In genomic region chr15:73940061-73940981, GRCh38 we compare ENCODE assay signal across 18 cellular contexts. TPM values are rescaled to one million over a fixed set of nuclear protein-coding genes. Genes with fewer than 3 reads are reported as not detected.
DNase-seq lines count a peak whose midpoint lies in the region; ATAC-seq and TF ChIP-seq lines count a peak whose summit lies in the region.
"Had no signal": no experiment of that assay in that cellular context is flagged by ENCODE, and none has a peak within 500 bp of the region (broad histone marks: within the 10 kb centered on the region; RNA-seq: fewer than 3 reads in every experiment).

No MANE protein-coding gene starts in this region.

- H3K4me1 ChIP-seq in esophagus squamous epithelium = peaks cover 11 to 64% (median 40%) of the 10 kb centered on the region in 3 donors
- H3K4me1 ChIP-seq in neural progenitor cell = peaks cover 33% of the 10 kb centered on the region

- H3K27me3 Mint-ChIP-seq in neural progenitor cell (ENCODE audit: insufficient read depth, low read depth) = peaks cover 17% of the 10 kb centered on the region
- H3K27me3 Mint-ChIP-seq in activated naive CD8-positive, alpha-beta T cell treated with anti-CD3 and anti-CD28 coated beads, Interleukin-2, amount 50 U/mL, for 24 hours = no peaks in the 10 kb centered on the region

- no peak for ATAC-seq in activated naive CD8-positive, alpha-beta T cell treated with anti-CD3 and anti-CD28 coated beads, Interleukin-2, amount 50 U/mL, for 24 hours
- ATAC-seq in HG02642 (IDR thresholded peaks at IDR 0.05; ENCODE audit: poor library complexity, unreplicated experiment) = no peak
- ATAC-seq: activated T-cell treated with anti-CD3 and anti-CD28 coated beads, Interleukin-2, amount 50 U/mL, for 4 hours; sciatic nerve had no signal

- no peak overlapping the region for H3K27ac Mint-ChIP-seq in neural progenitor cell
- no peak overlapping the region for H3K27ac Mint-ChIP-seq in activated naive CD8-positive, alpha-beta T cell treated with anti-CD3 and anti-CD28 coated beads, Interleukin-2, amount 50 U/mL, for 24 hours

- H3K27ac ChIP-seq in esophagus squamous epithelium = peak overlapping the region in 3 of 4 donors; percentile 17 to 62 (median 25)
- no peak overlapping the region for H3K27ac ChIP-seq in neural progenitor cell
- H3K27ac ChIP-seq: body of pancreas, epithelial cell of prostate, VCaP had no signal

- 76 to 85% methylated on average over 4 to 5 of the region's 8 CpGs for WGBS in esophagus squamous epithelium, 2 donors

- H3K9me3 ChIP-seq in esophagus squamous epithelium = no peaks in the 10 kb centered on the region
- no peaks in the 10 kb centered on the region for H3K9me3 ChIP-seq in neural progenitor cell (ENCODE audit: low read depth)
- H3K9me3 ChIP-seq: body of pancreas, tibial nerve had no signal

- H3K27me3 ChIP-seq in esophagus squamous epithelium (no peaks in the 10 kb centered on the region), neural progenitor cell (peaks cover 23% of the 10 kb centered on the region)
- H3K27me3 ChIP-seq: body of pancreas, tibial nerve had no signal

- TF ChIP-seq CTCF in AG04449 (IDR thresholded peaks at IDR 0.05; ENCODE audit: insufficient read depth, low read length, missing control alignments) = no peak
- TF ChIP-seq CTCF in esophagus squamous epithelium (IDR thresholded peaks at IDR 0.05) = no peak
- TF ChIP-seq CTCF in neural progenitor cell (IDR thresholded peaks at IDR 0.05) = no peak

- intact Hi-C loops in esophagus squamous epithelium (cut with DNase I) = no loop called here

- H3K9ac ChIP-seq in neural progenitor cell = no peak overlapping the region

- H3K36me3 ChIP-seq in esophagus squamous epithelium (no peaks in the 10 kb centered on the region), neural progenitor cell (no peaks in the 10 kb centered on the region)
- H3K36me3 ChIP-seq: tibial nerve had no signal

- TF ChIP-seq POLR2A in esophagus squamous epithelium (IDR thresholded peaks at IDR 0.05) = no peak

- peaks cover 74% of the 10 kb centered on the region for H4K20me1 ChIP-seq in neural progenitor cell (ENCODE audit: low read depth)

- H3K4me1 Mint-ChIP-seq in neural progenitor cell = peaks cover 65% of the 10 kb centered on the region
- peaks cover 12% of the 10 kb centered on the region for H3K4me1 Mint-ChIP-seq in activated naive CD8-positive, alpha-beta T cell treated with anti-CD3 and anti-CD28 coated beads, Interleukin-2, amount 50 U/mL, for 24 hours

- H3K4me3 ChIP-seq in AG04449 (ENCODE audit: low read depth, low read length) (peak overlapping the region; percentile 30; the same call in 1 of the 2 replicates), esophagus squamous epithelium (no peak overlapping the region), neural progenitor cell (no peak overlapping the region)
- H3K4me3 ChIP-seq: body of pancreas, tibial nerve had no signal

- no peaks in the 10 kb centered on the region for H3K36me3 Mint-ChIP-seq in neural progenitor cell
- no peaks in the 10 kb centered on the region for H3K36me3 Mint-ChIP-seq in activated naive CD8-positive, alpha-beta T cell treated with anti-CD3 and anti-CD28 coated beads, Interleukin-2, amount 50 U/mL, for 24 hours (ENCODE audit: low read depth)

- no peak for DNase-seq in AG04449 (ENCODE audit: low read depth, low spot score)
- peak; percentile 78 for DNase-seq in NCI-H226
- DNase-seq in esophagus squamous epithelium (lab: John Stamatoyannopoulos, UW) = no peak
- DNase-seq in neural progenitor cell (ENCODE audit: low spot score) = no peak
- no peak for DNase-seq in activated naive CD4-positive, alpha-beta T cell treated with anti-CD3 and anti-CD28 coated beads, Interleukin-2, amount 50 U/mL, for 16 hours
- no peak for DNase-seq in activated naive CD8-positive, alpha-beta T cell treated with anti-CD3 and anti-CD28 coated beads, Interleukin-2, amount 50 U/mL, for 24 hours
- no peak for DNase-seq in SHP77 treated with DMSO at 0.1 percent for 48 hours (lab: John Stamatoyannopoulos, UW)
- DNase-seq: activated T-cell treated with anti-CD3 and anti-CD28 coated beads, Interleukin-2, amount 50 U/mL, for 4 hours; AML-193; GDM1; MV-4-11; NCI-H524 treated with DMSO at 0.1 percent for 48 hours had no signal

- POLR2A ChIA-PET in AG04449 (lab: Yijun Ruan, JAX) = interaction anchor here (0.9 to 3.0 kb wide), 7 partner anchors 9 to 43 kb away, joined by 3 to 39 read pairs (median 7); partner anchors contain the start of gene LOXL1

- peak overlapping the region; percentile 12 for H3K4me3 Mint-ChIP-seq in neural progenitor cell
- H3K4me3 Mint-ChIP-seq in activated naive CD8-positive, alpha-beta T cell treated with anti-CD3 and anti-CD28 coated beads, Interleukin-2, amount 50 U/mL, for 24 hours = no peak overlapping the region
- H3K4me3 Mint-ChIP-seq: activated T-cell treated with anti-CD3 and anti-CD28 coated beads, Interleukin-2, amount 50 U/mL, for 4 hours had no signal

- H3K79me2 ChIP-seq in neural progenitor cell (ENCODE audit: low read depth) = no peaks in the 10 kb centered on the region

- no peak overlapping the region for H2AFZ ChIP-seq in neural progenitor cell (replicated peaks)

- no peak overlapping the region for H3K4me2 ChIP-seq in neural progenitor cell

- CTCF ChIA-PET in AG04449 (lab: Yijun Ruan, JAX) = interaction anchor here (0.6 to 5.4 kb wide), 16 partner anchors 10 to 113 kb away, joined by 3 to 47 read pairs (median 4); no protein-coding TSS in a partner anchor

- no peaks in the 10 kb centered on the region for H3K9me3 Mint-ChIP-seq in neural progenitor cell
- no peaks in the 10 kb centered on the region for H3K9me3 Mint-ChIP-seq in activated naive CD8-positive, alpha-beta T cell treated with anti-CD3 and anti-CD28 coated beads, Interleukin-2, amount 50 U/mL, for 24 hours
- H3K9me3 Mint-ChIP-seq: activated T-cell treated with anti-CD3 and anti-CD28 coated beads, Interleukin-2, amount 50 U/mL, for 4 hours had no signal

- peaks cover 20% of the 10 kb centered on the region for H3F3A ChIP-seq in neural progenitor cell (ENCODE audit: low read depth)

RNA-seq across cellular contexts. Expression of gene LOXL1, which starts 14.1 kb away (rescaled TPM):
- total RNA-seq in esophagus squamous epithelium = 1 to 10 TPM; 4.3 to 7.7 (median 6.3) TPM
- total RNA-seq in neural progenitor cell (ENCODE audit: low replicate concordance) = 5.3 and 28.1 TPM in 2 replicates

RNA-seq across cellular contexts. Expression of gene STOML1, which starts 51.8 kb away (rescaled TPM):
- total RNA-seq in esophagus squamous epithelium (10 to 100 TPM in 2 of 4 donors, 1 to 10 TPM in 2; 8.3 to 14.8 (median 11.1) TPM), neural progenitor cell (ENCODE audit: low replicate concordance) (2.0 and 4.7 TPM in 2 replicates)

RNA-seq across cellular contexts. Expression of gene PML, which starts 54.2 kb away (rescaled TPM):
- 10 to 100 TPM; 34.0 to 52.3 (median 44.5) TPM for total RNA-seq in esophagus squamous epithelium
- 15.3 and 18.0 TPM in 2 replicates for total RNA-seq in neural progenitor cell (ENCODE audit: low replicate concordance)
